Comparison of ENCODE assay signal across 19 cellular contexts in genomic region chr14:72560856-72561493, GRCh38.
DNase-seq lines count a peak whose midpoint lies in the region; ATAC-seq, FAIRE-seq and TF ChIP-seq lines count a peak whose summit lies in the region.
"Had no signal": no experiment of that assay in that cellular context is flagged by ENCODE, and none has a peak within 500 bp of the region (broad histone marks: within the 10 kb centered on the region; RNA-seq: fewer than 3 reads in every experiment).

No MANE protein-coding gene starts in this region.

- FAIRE-seq in urothelium cell line (lab: Jason Lieb, UNC) = peak; percentile 84
- FAIRE-seq: G401.6, GM12891, H1 had no signal

- H3K27ac ChIP-seq in cardiac muscle cell = peak overlapping the region; percentile 73
- H3K27ac ChIP-seq: BLaER1 treated with 17β-estradiol and CSF1 and Interleukin-3, amounts not matched to agents 10 nM and 100 nM had no signal

- no peaks in the 10 kb centered on the region for H3K27me3 ChIP-seq in cardiac muscle cell
- H3K27me3 ChIP-seq: BLaER1 treated with 17β-estradiol and CSF1 and Interleukin-3, amounts not matched to agents 10 nM and 100 nM had no signal

- DNase-seq in cardiac muscle cell (ENCODE audit: low read depth in 1 of 2, low spot score in 1 of 2) (no peak), left ventricle myocardium superior (no peak), RPMI7951 (ENCODE audit: low read depth) (peak; percentile 21), cerebellum (ENCODE audit: low spot score) (peak; percentile 45), urothelium cell line (ENCODE audit: low spot score) (no peak), DMS53 (lab: John Stamatoyannopoulos, UW) (no peak), NCI-H2227 treated with DMSO at 0.1 percent for 48 hours (lab: John Stamatoyannopoulos, UW) (no peak)
- DNase-seq: 8988T; AML-193; Calu3; CD4-positive, CD25-positive, alpha-beta regulatory T cell; DMS 273 treated with DMSO at 0.1 percent for 48 hours; DMS79 had no signal

- H3K4me1 ChIP-seq in cardiac muscle cell (ENCODE audit: low read depth) = peaks cover 23% of the 10 kb centered on the region
- H3K4me1 ChIP-seq: HAP-1 had no signal

- intact Hi-C loops in left ventricle myocardium superior (cut with micrococcal nuclease) = no loop called here

- ATAC-seq in left ventricle myocardium superior (no peak), GM19035 (IDR thresholded peaks at IDR 0.05; ENCODE audit: unreplicated experiment) (no peak)

- H3K36me3 ChIP-seq in cardiac muscle cell = no peaks in the 10 kb centered on the region
- H3K36me3 ChIP-seq: BLaER1 treated with 17β-estradiol and CSF1 and Interleukin-3, amounts not matched to agents 10 nM and 100 nM; HAP-1 had no signal

- no peak overlapping the region for H3K4me3 ChIP-seq in cardiac muscle cell
- H3K4me3 ChIP-seq: BLaER1 treated with 17β-estradiol and CSF1 and Interleukin-3, amounts not matched to agents 10 nM and 100 nM; HAP-1 had no signal

- no peaks in the 10 kb centered on the region for H3K9me3 ChIP-seq in cardiac muscle cell (ENCODE audit: low read depth)
- H3K9me3 ChIP-seq: BLaER1 treated with 17β-estradiol and CSF1 and Interleukin-3, amounts not matched to agents 10 nM and 100 nM; HAP-1 had no signal

- TF ChIP-seq CTCF in cardiac muscle cell (IDR thresholded peaks at IDR 0.05; ENCODE audit: low read depth, low read length) = no peak

Comparison
In these comparisons a context has a peak if more than half of its experiments do, and no peak if none do; other contexts are left out.
1. DNase-seq: peak in RPMI7951 (single experiment) and cerebellum (single experiment); none in cardiac muscle cell (0 of 2), left ventricle myocardium superior (single experiment), urothelium cell line (single experiment), DMS53 (single experiment) and NCI-H2227 treated with DMSO at 0.1 percent for 48 hours (single experiment).